Comparison of ENCODE assay signal across 7 cellular contexts in genomic region chr22:17773606-17774205, GRCh38. TPM values are rescaled to one million over a fixed set of nuclear protein-coding genes. Genes with fewer than 3 reads are reported as not detected.
A peak's percentile ranks its signal among the peaks of the same experiment; 100 is the strongest.
DNase-seq lines count a peak whose midpoint lies in the region; ATAC-seq and TF ChIP-seq lines count a peak whose summit lies in the region.

No MANE protein-coding gene starts in this region.

- H3K27me3 ChIP-seq in HL-60 (ENCODE audit: insufficient read depth, poor library complexity, severe bottlenecking) (no peaks in the 10 kb centered on the region), RWPE2 (ENCODE audit: insufficient read depth, poor library complexity, severe bottlenecking) (no peaks in the 10 kb centered on the region), right cardiac atrium (ENCODE audit: control insufficient read depth, insufficient read depth) (no peaks in the 10 kb centered on the region), gastrocnemius medialis (no peaks in the 10 kb centered on the region)

- no peaks in the 10 kb centered on the region for H3K9me3 Mint-ChIP-seq in activated naive CD4-positive, alpha-beta T cell treated with anti-CD3 and anti-CD28 coated beads, Interleukin-2, amount 50 U/mL, for 72 hours

- H3K4me3 ChIP-seq in HL-60 (replicated peaks; ENCODE audit: insufficient read depth, low read length) (peak overlapping the region; percentile 91), RWPE2 (ENCODE audit: severe bottlenecking) (peak overlapping the region; percentile 84), right cardiac atrium (ENCODE audit: low read length) (peak overlapping the region; percentile 85), gastrocnemius medialis (peak overlapping the region; percentile 64 to 86 (median 72))

- no peak for TF ChIP-seq CTCF in HL-60 (IDR thresholded peaks at IDR 0.05; ENCODE audit: insufficient read depth, low read length)
- no peak for TF ChIP-seq CTCF in RWPE2 (IDR thresholded peaks at IDR 0.05; ENCODE audit: poor library complexity, severe bottlenecking)
- no peak for TF ChIP-seq CTCF in gastrocnemius medialis (IDR thresholded peaks at IDR 0.05 in 4 of 5, conservative IDR thresholded peaks at IDR 0.05 in 1 of 5)

- DNase-seq in HL-60 (ENCODE audit: low read depth in 1 of 2, low spot score in 1 of 2): peak in 1 of 2 experiments; percentile 45
- DNase-seq in RWPE2 (ENCODE audit: low spot score): no peak
- peak; percentile 64 to 87 for DNase-seq in activated naive CD4-positive, alpha-beta T cell treated with anti-CD3 and anti-CD28 coated beads, Interleukin-2, amount 50 U/mL, for 72 hours (ENCODE audit: low spot score in 2 of 2)
- DNase-seq in right cardiac atrium: peak in 1 of 3 donors; percentile 74
- DNase-seq in gastrocnemius medialis: no peak
- no peak for DNase-seq in NK-92 treated with Interleukin-12 subunit alpha and Interleukin-12 subunit beta, amount 100 ng/mL, for 24 hours (lab: John Stamatoyannopoulos, UW)

- H3K36me3 ChIP-seq in RWPE2 (ENCODE audit: low read depth) (no peaks in the 10 kb centered on the region), gastrocnemius medialis (no peaks in the 10 kb centered on the region)

- WGBS in right cardiac atrium: 3% methylated on average over 46 of the region's 47 CpGs

- intact Hi-C loops in right cardiac atrium (cut with DNase I) (no loop called here), gastrocnemius medialis (cut with DNase I; ENCODE audit: low total_unique reads) (no loop called here)

- H3K27ac Mint-ChIP-seq in activated naive CD4-positive, alpha-beta T cell treated with anti-CD3 and anti-CD28 coated beads, Interleukin-2, amount 50 U/mL, for 72 hours: peak overlapping the region in 1 of 2 donors; percentile 79

- peak; percentile 31 for ATAC-seq in GM18502 (IDR thresholded peaks at IDR 0.05; ENCODE audit: poor library complexity, unreplicated experiment)
- peak; percentile 69 for ATAC-seq in RWPE2 (ENCODE audit: low read depth)
- peak; percentile 67 to 75 for ATAC-seq in activated naive CD4-positive, alpha-beta T cell treated with anti-CD3 and anti-CD28 coated beads, Interleukin-2, amount 50 U/mL, for 72 hours
- peak; percentile 48 to 49 for ATAC-seq in right cardiac atrium
- ATAC-seq in gastrocnemius medialis: peak; percentile 34 to 51

- TF ChIP-seq POLR2A in gastrocnemius medialis (IDR thresholded peaks at IDR 0.05): no peak

- peaks cover 0 to 4% of the 10 kb centered on the region in 2 donors for H3K36me3 Mint-ChIP-seq in activated naive CD4-positive, alpha-beta T cell treated with anti-CD3 and anti-CD28 coated beads, Interleukin-2, amount 50 U/mL, for 72 hours

- peaks cover 7% of the 10 kb centered on the region for H3K4me1 ChIP-seq in RWPE2 (ENCODE audit: insufficient read depth, poor library complexity, severe bottlenecking)
- H3K4me1 ChIP-seq in right cardiac atrium (ENCODE audit: control insufficient read depth, insufficient read depth, low read length): peaks cover 2% of the 10 kb centered on the region
- H3K4me1 ChIP-seq in gastrocnemius medialis: peaks cover 12 to 18% of the 10 kb centered on the region in 2 donors

- H3K27ac ChIP-seq in HL-60 (replicated peaks) (peak overlapping the region; percentile 63), RWPE2 (ENCODE audit: poor library complexity, severe bottlenecking) (peak overlapping the region; percentile 15), right cardiac atrium (ENCODE audit: low read length) (no peak overlapping the region), gastrocnemius medialis (peak overlapping the region in 3 of 4 donors; percentile 38 to 72 (median 53))

- H3K9me3 ChIP-seq in RWPE2 (ENCODE audit: severe bottlenecking): no peaks in the 10 kb centered on the region
- no peaks in the 10 kb centered on the region for H3K9me3 ChIP-seq in right cardiac atrium (ENCODE audit: control insufficient read depth, low read length)
- no peaks in the 10 kb centered on the region for H3K9me3 ChIP-seq in gastrocnemius medialis

- in situ Hi-C loops in gastrocnemius medialis (cut with MboI; ENCODE audit: low sequenced_read_pairs in 4 of 4): no loop called here

RNA-seq across cellular contexts. Expression of gene BID, which starts 0.6 kb away (rescaled TPM):
- 10 to 100 TPM in 1 of 2 donors, 1 to 10 TPM in 1; 9.8 to 19.0 TPM for total RNA-seq in activated naive CD4-positive, alpha-beta T cell treated with anti-CD3 and anti-CD28 coated beads, Interleukin-2, amount 50 U/mL, for 72 hours
- 10 to 100 TPM in 3 of 4 donors, 1 to 10 TPM in 1; 7.2 to 13.1 (median 11.3) TPM for total RNA-seq in right cardiac atrium
- polyA plus RNA-seq in right cardiac atrium: 12.7 TPM
- total RNA-seq in gastrocnemius medialis: 10 to 100 TPM in 2 of 4 donors, 1 to 10 TPM in 2; 5.1 to 23.7 (median 9.8) TPM

Comparison
In these comparisons a context has a peak if more than half of its experiments do, and no peak if none do; other contexts are left out.
1. DNase-seq: peak in activated naive CD4-positive, alpha-beta T cell treated with anti-CD3 and anti-CD28 coated beads, Interleukin-2, amount 50 U/mL, for 72 hours (2 of 2); none in RWPE2 (single experiment), gastrocnemius medialis (0 of 2) and NK-92 treated with Interleukin-12 subunit alpha and Interleukin-12 subunit beta, amount 100 ng/mL, for 24 hours (single experiment).
2. Peak in every context shown above with its lines, with median percentiles within 50 percentile points of each other: ATAC-seq and H3K4me3 ChIP-seq.